In genomic region chr2:150729495-150729955, GRCh38 we compare ENCODE assay signal across 13 cellular contexts.
DNase-seq lines count a peak whose midpoint lies in the region; ATAC-seq lines count a peak whose summit lies in the region.
"Had no signal": no experiment of that assay in that cellular context is flagged by ENCODE, and none has a peak within 500 bp of the region (broad histone marks: within the 10 kb centered on the region; RNA-seq: fewer than 3 reads in every experiment).

No MANE protein-coding gene starts in this region.

- H3K27ac Mint-ChIP-seq in stimulated activated effector memory CD8-positive, alpha-beta T cell treated with anti-CD3 and anti-CD28 coated beads, Interleukin-12 subunit alpha, Interleukin-12 subunit beta, amount 100 ng/mL, for 72 hours, result no peak overlapping the region
- H3K27ac Mint-ChIP-seq: activated T-cell treated with anti-CD3 and anti-CD28 coated beads, Interleukin-2, amount 50 U/mL, for 72 hours had no signal

- peak; percentile 68 for ATAC-seq in GM19043 (IDR thresholded peaks at IDR 0.05; ENCODE audit: low read depth, unreplicated experiment)
- peak; percentile 86 for ATAC-seq in HG02610 (IDR thresholded peaks at IDR 0.05; ENCODE audit: unreplicated experiment)
- peak; percentile 85 for ATAC-seq in HG03439 (IDR thresholded peaks at IDR 0.05; ENCODE audit: unreplicated experiment)
- peak; percentile 82 for ATAC-seq in left lobe of liver
- no peak for ATAC-seq in stimulated activated effector memory CD8-positive, alpha-beta T cell treated with anti-CD3 and anti-CD28 coated beads, Interleukin-12 subunit alpha, Interleukin-12 subunit beta, amount 100 ng/mL, for 72 hours
- ATAC-seq: activated T-cell treated with anti-CD3 and anti-CD28 coated beads, Interleukin-2, amount 50 U/mL, for 72 hours; esophagus mucosa had no signal

- no peaks in the 10 kb centered on the region for H3K36me3 Mint-ChIP-seq in stimulated activated effector memory CD8-positive, alpha-beta T cell treated with anti-CD3 and anti-CD28 coated beads, Interleukin-12 subunit alpha, Interleukin-12 subunit beta, amount 100 ng/mL, for 72 hours

- no peaks in the 10 kb centered on the region for H3K4me1 Mint-ChIP-seq in stimulated activated effector memory CD8-positive, alpha-beta T cell treated with anti-CD3 and anti-CD28 coated beads, Interleukin-12 subunit alpha, Interleukin-12 subunit beta, amount 100 ng/mL, for 72 hours

- peaks cover 6% of the 10 kb centered on the region for H3K9me3 Mint-ChIP-seq in stimulated activated effector memory CD8-positive, alpha-beta T cell treated with anti-CD3 and anti-CD28 coated beads, Interleukin-12 subunit alpha, Interleukin-12 subunit beta, amount 100 ng/mL, for 72 hours
- H3K9me3 Mint-ChIP-seq: activated T-cell treated with anti-CD3 and anti-CD28 coated beads, Interleukin-2, amount 50 U/mL, for 72 hours had no signal

- peak; percentile 76 for DNase-seq in left lobe of liver (ENCODE audit: low spot score)
- DNase-seq in NCI-H226, result no peak
- no peak for DNase-seq in CD1c-positive myeloid dendritic cell (ENCODE audit: extremely low spot score)
- DNase-seq in NCI-H1694 (lab: John Stamatoyannopoulos, UW), result no peak
- no peak for DNase-seq in stimulated activated effector memory CD8-positive, alpha-beta T cell treated with anti-CD3 and anti-CD28 coated beads, Interleukin-12 subunit alpha, Interleukin-12 subunit beta, amount 100 ng/mL, for 72 hours (ENCODE audit: low spot score in 2 of 2)
- DNase-seq: activated CD4-positive, CD25-positive, alpha-beta regulatory T cell; activated T-cell treated with anti-CD3 and anti-CD28 coated beads, Interleukin-2, amount 50 U/mL, for 72 hours; NCI-H524; SIG-M5 had no signal

- H3K4me3 Mint-ChIP-seq in stimulated activated effector memory CD8-positive, alpha-beta T cell treated with anti-CD3 and anti-CD28 coated beads, Interleukin-12 subunit alpha, Interleukin-12 subunit beta, amount 100 ng/mL, for 72 hours, result no peak overlapping the region
- H3K4me3 Mint-ChIP-seq: activated T-cell treated with anti-CD3 and anti-CD28 coated beads, Interleukin-2, amount 50 U/mL, for 72 hours had no signal
